23 cellular contexts compared by ENCODE assay signal in the genomic region with DNA sequence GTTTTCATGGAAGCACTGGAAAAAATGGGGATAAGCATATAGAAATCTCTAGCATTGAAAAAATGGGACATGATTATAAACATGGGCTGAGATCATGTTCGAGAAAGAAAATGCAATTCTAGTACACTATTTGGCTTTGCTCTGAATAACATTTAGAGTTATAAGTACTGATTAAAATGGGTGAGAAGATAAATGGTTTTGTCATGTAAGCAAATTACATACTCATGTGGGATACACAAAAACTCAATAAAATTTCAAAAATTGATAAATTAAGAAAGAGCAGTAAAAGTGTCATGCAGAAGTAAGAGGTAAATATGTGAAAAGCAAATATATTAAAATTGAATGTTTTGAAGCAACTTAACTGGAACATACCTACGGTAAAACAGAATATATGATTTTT.
"Had no signal": no experiment of that assay in that cellular context is flagged by ENCODE, and none has a peak within 500 bp of the region (broad histone marks: within the 10 kb centered on the region; RNA-seq: fewer than 3 reads in every experiment).

No MANE protein-coding gene starts in this region.

- H3K9me3 ChIP-seq: esophagus muscularis mucosa, gastroesophageal sphincter, heart left ventricle, left lung, lower lobe of right lung, mucosa of descending colon had no signal

- ATAC-seq: foreskin keratinocyte, gastroesophageal sphincter, heart left ventricle, left cardiac atrium, left lung, left ventricle myocardium superior, lower lobe of right lung, mucosa of descending colon had no signal

- DNase-seq: dermis blood vessel endothelial cell; dorsolateral prefrontal cortex; effector CD4-positive, alpha-beta T cell; effector memory CD4-positive, alpha-beta T cell; foreskin keratinocyte; heart left ventricle; hypothalamus; immature natural killer cell; left cardiac atrium; left lung; left ventricle myocardium superior; lower lobe of right lung; mesenchymal stem cell; mucosa of descending colon; naive B cell had no signal

- H3K36me3 ChIP-seq: esophagus muscularis mucosa, gastroesophageal sphincter, heart left ventricle, left lung, lower lobe of right lung had no signal

- H3K4me1 ChIP-seq: esophagus muscularis mucosa, foreskin keratinocyte, gastroesophageal sphincter, heart left ventricle, left lung, lower lobe of right lung had no signal

- FAIRE-seq: colon, endothelial cell of umbilical vein, frontal cortex, keratinocyte had no signal

- H3K27me3 ChIP-seq: dorsolateral prefrontal cortex, esophagus muscularis mucosa, foreskin keratinocyte, gastroesophageal sphincter, heart left ventricle, hepatocyte, left lung had no signal

- H2AFZ ChIP-seq: hepatocyte had no signal

- H3K27ac ChIP-seq: coronary artery, esophagus muscularis mucosa, foreskin keratinocyte, gastroesophageal sphincter, heart left ventricle, hepatocyte, left lung, lower lobe of right lung had no signal

- H3K4me3 ChIP-seq: coronary artery, dorsolateral prefrontal cortex, esophagus muscularis mucosa, gastroesophageal sphincter, heart left ventricle, hepatocyte, left lung, lower lobe of right lung, mucosa of descending colon had no signal

- H3K4me2 ChIP-seq: hepatocyte had no signal
